In the genomic region with DNA sequence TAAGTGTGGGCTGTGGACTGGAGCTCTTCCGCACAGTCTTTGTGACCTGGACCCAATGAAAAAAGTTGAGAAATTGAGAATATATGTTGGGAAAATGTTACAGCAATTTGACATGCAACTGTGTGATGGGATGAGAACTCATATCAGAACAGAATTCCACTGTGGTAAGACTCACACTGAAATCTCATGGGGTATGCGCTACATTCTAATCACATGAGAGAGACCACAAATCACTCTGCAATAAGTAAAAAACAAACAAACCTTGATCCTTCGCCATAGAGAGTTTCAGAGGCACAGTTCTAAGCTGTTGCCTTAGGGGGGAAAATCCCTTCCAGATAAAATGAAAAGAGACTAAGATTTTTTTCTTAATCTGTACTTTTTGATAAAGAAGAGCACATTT, we compare ENCODE assay signal across 18 cellular contexts. TPM values are rescaled to one million over a fixed set of nuclear protein-coding genes. Genes with fewer than 3 reads are reported as not detected.
DNase-seq lines count a peak whose midpoint lies in the region; ATAC-seq and TF ChIP-seq lines count a peak whose summit lies in the region.
"Had no signal": no experiment of that assay in that cellular context is flagged by ENCODE, and none has a peak within 500 bp of the region (broad histone marks: within the 10 kb centered on the region; RNA-seq: fewer than 3 reads in every experiment).

No MANE protein-coding gene starts in this region.

- peak; percentile 9 for ATAC-seq in activated T-helper 17 cell treated with anti-CD3 and anti-CD28 coated beads, Interleukin-2, amount 50 U/mL, for 72 hours (replicated peaks)
- ATAC-seq in gastrocnemius medialis (no peak), HG02588 (IDR thresholded peaks at IDR 0.05; ENCODE audit: unreplicated experiment) (no peak)
- ATAC-seq in activated CD8-positive, alpha-beta memory T cell treated with anti-CD3 and anti-CD28 coated beads, Interleukin-2, amount 10 ng/mL, durations not matched to agents 7 days and 5 days, result no peak
- ATAC-seq: body of pancreas, left cardiac atrium had no signal

- no peaks in the 10 kb centered on the region for H3K9me3 Mint-ChIP-seq in activated T-helper 17 cell treated with anti-CD3 and anti-CD28 coated beads, Interleukin-2, amount 50 U/mL, for 72 hours
- H3K9me3 Mint-ChIP-seq in activated CD8-positive, alpha-beta memory T cell treated with anti-CD3 and anti-CD28 coated beads, Interleukin-2, amount 10 ng/mL, durations not matched to agents 7 days and 5 days (ENCODE audit: low read depth), result no peaks in the 10 kb centered on the region
- H3K9me3 Mint-ChIP-seq: H9 had no signal

- H3K36me3 ChIP-seq in gastrocnemius medialis, result peaks cover 5 to 59% of the 10 kb centered on the region in 2 donors
- H3K36me3 ChIP-seq: BE2C had no signal

- CTCF ChIA-PET in activated CD8-positive, alpha-beta memory T cell treated with anti-CD3 and anti-CD28 coated beads, Interleukin-2, amount 10 ng/mL, durations not matched to agents 7 days and 5 days (lab: Charles Lee), result no interaction called here

- H3K4me3 ChIP-seq in fibroblast of the aortic adventitia (ENCODE audit: low read depth, low read length) (no peak overlapping the region), gastrocnemius medialis (no peak overlapping the region)
- H3K4me3 ChIP-seq: body of pancreas, esophagus muscularis mucosa, SJCRH30, stomach had no signal

- no peak overlapping the region for H3K27ac Mint-ChIP-seq in activated T-helper 17 cell treated with anti-CD3 and anti-CD28 coated beads, Interleukin-2, amount 50 U/mL, for 72 hours
- no peak overlapping the region for H3K27ac Mint-ChIP-seq in activated CD8-positive, alpha-beta memory T cell treated with anti-CD3 and anti-CD28 coated beads, Interleukin-2, amount 10 ng/mL, durations not matched to agents 7 days and 5 days

- no peaks in the 10 kb centered on the region for H3K4me1 Mint-ChIP-seq in activated T-helper 17 cell treated with anti-CD3 and anti-CD28 coated beads, Interleukin-2, amount 50 U/mL, for 72 hours
- no peaks in the 10 kb centered on the region for H3K4me1 Mint-ChIP-seq in activated CD8-positive, alpha-beta memory T cell treated with anti-CD3 and anti-CD28 coated beads, Interleukin-2, amount 10 ng/mL, durations not matched to agents 7 days and 5 days

- intact Hi-C loops in gastrocnemius medialis (cut with DNase I; ENCODE audit: low total_unique reads), result no loop called here

- H3K27me3 Mint-ChIP-seq in activated T-helper 17 cell treated with anti-CD3 and anti-CD28 coated beads, Interleukin-2, amount 50 U/mL, for 72 hours, result peaks cover 3% of the 10 kb centered on the region
- no peaks in the 10 kb centered on the region for H3K27me3 Mint-ChIP-seq in activated CD8-positive, alpha-beta memory T cell treated with anti-CD3 and anti-CD28 coated beads, Interleukin-2, amount 10 ng/mL, durations not matched to agents 7 days and 5 days

- H3K27me3 ChIP-seq in gastrocnemius medialis, result no peaks in the 10 kb centered on the region
- H3K27me3 ChIP-seq: BE2C, body of pancreas, esophagus muscularis mucosa, SJCRH30, stomach had no signal

- TF ChIP-seq CTCF in fibroblast of the aortic adventitia (IDR thresholded peaks at IDR 0.05; ENCODE audit: insufficient read depth, low read length) (no peak), gastrocnemius medialis (IDR thresholded peaks at IDR 0.05 in 4 of 5, conservative IDR thresholded peaks at IDR 0.05 in 1 of 5) (no peak)

- H3K9me3 ChIP-seq in gastrocnemius medialis, result no peaks in the 10 kb centered on the region
- H3K9me3 ChIP-seq: BE2C, body of pancreas, esophagus muscularis mucosa, SJCRH30, stomach had no signal

- H3K4me3 Mint-ChIP-seq in activated T-helper 17 cell treated with anti-CD3 and anti-CD28 coated beads, Interleukin-2, amount 50 U/mL, for 72 hours, result no peak overlapping the region
- H3K4me3 Mint-ChIP-seq in activated CD8-positive, alpha-beta memory T cell treated with anti-CD3 and anti-CD28 coated beads, Interleukin-2, amount 10 ng/mL, durations not matched to agents 7 days and 5 days, result no peak overlapping the region
- H3K4me3 Mint-ChIP-seq: H9 had no signal

- DNase-seq in Daoy (ENCODE audit: low read depth), result peak; percentile 36
- DNase-seq in fibroblast of the aortic adventitia (ENCODE audit: low read depth), result peak; percentile 73
- DNase-seq in gastrocnemius medialis, result no peak
- no peak for DNase-seq in DMS 273 (lab: John Stamatoyannopoulos, UW; ENCODE audit: unreplicated experiment)
- DNase-seq in nucleus accumbens (lab: John Stamatoyannopoulos, UW), result no peak
- no peak for DNase-seq in activated CD8-positive, alpha-beta memory T cell treated with anti-CD3 and anti-CD28 coated beads, Interleukin-2, amount 10 ng/mL, durations not matched to agents 7 days and 5 days
- DNase-seq: activated CD4-positive, alpha-beta T cell treated with anti-CD3 and anti-CD28 coated beads for 1 hour; BE2C; body of pancreas; H9; left cardiac atrium; NCI-H2029 treated with DMSO at 0.1 percent for 48 hours; NCI-H526; SJCRH30; stomach had no signal

- TF ChIP-seq POLR2A in gastrocnemius medialis (IDR thresholded peaks at IDR 0.05), result no peak

- peak overlapping the region; percentile 57 to 93 (median 66) for H3K27ac ChIP-seq in gastrocnemius medialis
- H3K27ac ChIP-seq: body of pancreas, esophagus muscularis mucosa, SJCRH30 had no signal

- in situ Hi-C loops in gastrocnemius medialis (cut with MboI; ENCODE audit: low sequenced_read_pairs in 4 of 4), result no loop called here

- H3K4me1 ChIP-seq in gastrocnemius medialis, result peaks cover 37 to 55% of the 10 kb centered on the region in 2 donors
- H3K4me1 ChIP-seq: BE2C, body of pancreas, SJCRH30 had no signal

- no peaks in the 10 kb centered on the region for H3K36me3 Mint-ChIP-seq in activated T-helper 17 cell treated with anti-CD3 and anti-CD28 coated beads, Interleukin-2, amount 50 U/mL, for 72 hours (ENCODE audit: low read depth)
- H3K36me3 Mint-ChIP-seq in activated CD8-positive, alpha-beta memory T cell treated with anti-CD3 and anti-CD28 coated beads, Interleukin-2, amount 10 ng/mL, durations not matched to agents 7 days and 5 days, result no peaks in the 10 kb centered on the region

RNA-seq across cellular contexts. Expression of a gene that starts 37.3 kb away (rescaled TPM):
- total RNA-seq in Daoy (2014; rRNA removed; shearing (Covaris generic)), result 14.5 and 18.7 TPM in 2 replicates
- 1 to 10 TPM; 1.6 to 9.8 TPM for total RNA-seq in activated T-helper 17 cell treated with anti-CD3 and anti-CD28 coated beads, Interleukin-2, amount 50 U/mL, for 72 hours
- 22.4 and 30.3 TPM in 2 replicates for total RNA-seq in fibroblast of the aortic adventitia (ENCODE audit: low replicate concordance)
- 100 to 1,000 TPM in 3 of 4 donors, 10 to 100 TPM in 1; 96.0 to 581 (median 167) TPM for total RNA-seq in gastrocnemius medialis
- total RNA-seq in activated CD8-positive, alpha-beta memory T cell treated with anti-CD3 and anti-CD28 coated beads, Interleukin-2, amount 10 ng/mL, durations not matched to agents 7 days and 5 days, result 10 to 100 TPM in 1 of 2 experiments, 1 to 10 TPM in 1; 2.3 to 10.0 TPM

Comparison
In these comparisons a context has a peak if more than half of its experiments do, and no peak if none do; other contexts are left out.
1. DNase-seq: peak in Daoy (single experiment) and fibroblast of the aortic adventitia (single experiment); none in gastrocnemius medialis (0 of 2), DMS 273 (single experiment), nucleus accumbens (0 of 56) and activated CD8-positive, alpha-beta memory T cell treated with anti-CD3 and anti-CD28 coated beads, Interleukin-2, amount 10 ng/mL, durations not matched to agents 7 days and 5 days (single experiment).